Comparison of ENCODE assay signal across 12 cellular contexts in the genomic region with DNA sequence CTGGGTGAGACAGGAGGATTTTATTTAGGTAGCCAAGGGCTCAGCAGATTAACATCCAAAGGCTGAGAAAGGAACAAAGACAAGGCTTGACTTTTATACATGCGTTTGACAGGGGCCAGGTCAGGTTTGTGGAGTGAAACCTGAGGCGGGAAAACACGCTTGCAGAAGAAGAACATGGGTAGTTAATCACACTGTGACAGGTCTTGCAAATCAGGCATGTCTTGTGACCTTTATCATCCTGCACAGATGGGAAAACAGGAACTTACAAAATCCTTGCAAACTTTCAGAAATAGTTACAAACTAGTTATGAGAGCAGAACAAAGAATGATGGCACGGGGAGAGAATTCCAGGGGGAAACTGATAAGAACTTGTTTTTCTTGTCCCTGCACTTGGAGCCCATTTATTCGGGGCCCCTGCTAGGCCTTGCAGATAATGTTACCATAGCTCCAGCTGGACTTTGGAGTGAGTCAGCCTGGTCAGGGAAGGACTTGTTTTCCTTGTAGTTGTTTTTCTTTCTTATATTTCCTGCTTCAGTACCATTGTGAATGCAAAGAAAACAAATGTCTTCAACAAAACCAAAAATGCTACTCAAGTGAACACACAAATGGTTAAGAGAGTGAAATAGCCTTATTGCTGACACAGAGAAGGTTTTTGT.
DNase-seq lines count a peak whose midpoint lies in the region; ATAC-seq, FAIRE-seq and TF ChIP-seq lines count a peak whose summit lies in the region.
"Had no signal": no experiment of that assay in that cellular context is flagged by ENCODE, and none has a peak within 500 bp of the region (broad histone marks: within the 10 kb centered on the region; RNA-seq: fewer than 3 reads in every experiment).

No MANE protein-coding gene starts in this region.

- no peak overlapping the region for H3K27ac Mint-ChIP-seq in activated CD4-positive, alpha-beta memory T cell treated with anti-CD3 and anti-CD28 coated beads, Interleukin-2, amount 10 ng/mL, durations not matched to agents 7 days and 5 days
- no peak overlapping the region for H3K27ac Mint-ChIP-seq in glutamatergic neuron (ENCODE audit: unreplicated experiment)
- H3K27ac Mint-ChIP-seq: dendritic cell treated with granulocyte-macrophage colony-stimulating factor and Interleukin-4, amounts not matched to agents 40 ng/mL and 50 ng/mL, for 4 days had no signal

- no peak overlapping the region for H2AFZ ChIP-seq in K562 (ENCODE audit: low read depth, low read length)

- H3K79me2 ChIP-seq in K562 (ENCODE audit: control insufficient read depth, insufficient read depth, low read length) = no peaks in the 10 kb centered on the region

- CTCF ChIA-PET in K562 (lab: Yijun Ruan, JAX; ENCODE audit: low intra/inter-chr PET ratio) = no interaction called here
- CTCF ChIA-PET in activated CD4-positive, alpha-beta memory T cell treated with anti-CD3 and anti-CD28 coated beads, Interleukin-2, amount 10 ng/mL, durations not matched to agents 7 days and 5 days (lab: Charles Lee) = no interaction called here

- no peaks in the 10 kb centered on the region for H3K9me1 ChIP-seq in K562 (ENCODE audit: control insufficient read depth, insufficient read depth, low read length)

- H3K9me3 Mint-ChIP-seq in activated CD4-positive, alpha-beta memory T cell treated with anti-CD3 and anti-CD28 coated beads, Interleukin-2, amount 10 ng/mL, durations not matched to agents 7 days and 5 days = peaks cover 9% of the 10 kb centered on the region
- peaks cover 3% of the 10 kb centered on the region for H3K9me3 Mint-ChIP-seq in glutamatergic neuron (ENCODE audit: unreplicated experiment)

- no peaks in the 10 kb centered on the region for H4K20me1 ChIP-seq in K562 (replicated peaks; ENCODE audit: control insufficient read depth, insufficient read depth, low read length)

- TF ChIP-seq EP300 in K562 (IDR thresholded peaks at IDR 0.05; ENCODE audit: low read length) = peak; percentile 83

- H3K4me3 ChIP-seq in AG10803 (ENCODE audit: low read length) (no peak overlapping the region), K562 (no peak overlapping the region)

- POLR2A ChIA-PET in K562 (lab: Yijun Ruan, JAX) = no interaction called here
- POLR2A ChIA-PET in activated CD4-positive, alpha-beta memory T cell treated with anti-CD3 and anti-CD28 coated beads, Interleukin-2, amount 10 ng/mL, durations not matched to agents 7 days and 5 days (lab: Charles Lee) = no interaction called here

- peak overlapping the region; percentile 61 for H3K27ac ChIP-seq in K562 (ENCODE audit: extremely low read depth, low read depth, low read length)

- H3K4me2 ChIP-seq in K562 (ENCODE audit: insufficient read depth, low read length) = no peak overlapping the region; the same call in 1 of the 2 replicates

- H3K27me3 ChIP-seq in K562 (ENCODE audit: control insufficient read depth in 2 of 2, insufficient read depth in 2 of 2, low read length in 2 of 2) = no peaks in the 10 kb centered on the region

- no peaks in the 10 kb centered on the region for H3K4me1 Mint-ChIP-seq in activated CD4-positive, alpha-beta memory T cell treated with anti-CD3 and anti-CD28 coated beads, Interleukin-2, amount 10 ng/mL, durations not matched to agents 7 days and 5 days
- H3K4me1 Mint-ChIP-seq in glutamatergic neuron (ENCODE audit: low read depth, unreplicated experiment) = no peaks in the 10 kb centered on the region

- H3K9ac ChIP-seq in K562 (ENCODE audit: insufficient read depth in 1 of 2, low read depth in 2 of 2, low read length in 2 of 2) = no peak overlapping the region

- 0% methylated on average over 5 of the region's 5 CpGs for WGBS in K562 (ENCODE audit: insufficient coverage, low coverage, missing lambda C conversion rate)

- no peak overlapping the region for H3K4me3 Mint-ChIP-seq in activated CD4-positive, alpha-beta memory T cell treated with anti-CD3 and anti-CD28 coated beads, Interleukin-2, amount 10 ng/mL, durations not matched to agents 7 days and 5 days
- H3K4me3 Mint-ChIP-seq in glutamatergic neuron (ENCODE audit: unreplicated experiment) = no peak overlapping the region
- H3K4me3 Mint-ChIP-seq: dendritic cell treated with granulocyte-macrophage colony-stimulating factor and Interleukin-4, amounts not matched to agents 40 ng/mL and 50 ng/mL, for 4 days had no signal

- no peaks in the 10 kb centered on the region for H3K9me3 ChIP-seq in K562 (replicated peaks; ENCODE audit: control insufficient read depth, insufficient read depth, low read depth, low read length)

- TF ChIP-seq POLR2A in K562 (conservative IDR thresholded peaks at IDR 0.05) = no peak

- H3K36me3 Mint-ChIP-seq in activated CD4-positive, alpha-beta memory T cell treated with anti-CD3 and anti-CD28 coated beads, Interleukin-2, amount 10 ng/mL, durations not matched to agents 7 days and 5 days (ENCODE audit: low read depth) = no peaks in the 10 kb centered on the region
- no peaks in the 10 kb centered on the region for H3K36me3 Mint-ChIP-seq in glutamatergic neuron (ENCODE audit: unreplicated experiment)

- in situ Hi-C loops in K562 (cut with MboI) = no loop called here

- no peaks in the 10 kb centered on the region; a peak in 1 of 5 replicates for H3K4me1 ChIP-seq in K562 (replicated peaks in 1 of 2; ENCODE audit: control insufficient read depth in 2 of 2, insufficient read depth in 2 of 2, low read length in 2 of 2)

- ATAC-seq in K562 = peak; percentile 91

- H3K27me3 Mint-ChIP-seq in activated CD4-positive, alpha-beta memory T cell treated with anti-CD3 and anti-CD28 coated beads, Interleukin-2, amount 10 ng/mL, durations not matched to agents 7 days and 5 days = no peaks in the 10 kb centered on the region
- no peaks in the 10 kb centered on the region for H3K27me3 Mint-ChIP-seq in glutamatergic neuron (ENCODE audit: unreplicated experiment)
- H3K27me3 Mint-ChIP-seq: dendritic cell treated with granulocyte-macrophage colony-stimulating factor and Interleukin-4, amounts not matched to agents 40 ng/mL and 50 ng/mL, for 4 days had no signal

- FAIRE-seq in K562 (lab: Jason Lieb, UNC) = peak; percentile 95

- no peak for TF ChIP-seq CTCF in AG10803 (conservative IDR thresholded peaks at IDR 0.05; ENCODE audit: low read length)
- no peak for TF ChIP-seq CTCF in K562 (IDR thresholded peaks at IDR 0.05 in 2 of 3, conservative IDR thresholded peaks at IDR 0.05 in 1 of 3; ENCODE audit: insufficient read depth in 2 of 3, low read depth in 1 of 3, low read length in 3 of 3)
- TF ChIP-seq CTCF in glutamatergic neuron (IDR thresholded peaks at IDR 0.05; ENCODE audit: partially characterized antibody, unreplicated experiment) = no peak

- DNase-seq in AG10803 (ENCODE audit: low read depth) = peak; percentile 42
- peak; percentile 57 to 70 for DNase-seq in Kasumi-1 (lab: John Stamatoyannopoulos, UW)
- peak; percentile 4 to 80 (median 19) for DNase-seq in K562 (ENCODE audit: extremely low read depth in 1 of 4, low spot score in 3 of 4)
- DNase-seq in kidney tubule cell (ENCODE audit: low spot score) = peak; percentile 60
- no peak for DNase-seq in activated CD4-positive, alpha-beta memory T cell treated with anti-CD3 and anti-CD28 coated beads, Interleukin-2, amount 10 ng/mL, durations not matched to agents 7 days and 5 days
- no peak for DNase-seq in glutamatergic neuron
- no peak for DNase-seq in NCI-H69 (lab: John Stamatoyannopoulos, UW)
- DNase-seq in activated T-cell treated with anti-CD3 and anti-CD28 coated beads for 4 hours = no peak
- DNase-seq: NCI-H1105 treated with DMSO at 0.1 percent for 48 hours; SHP77 treated with DMSO at 0.1 percent for 48 hours; stimulated activated CD4-positive, alpha-beta T cell treated with anti-CD3 and anti-CD28 coated beads, Interleukin-4, amount 100 ng/mL, for 4 hours had no signal

- TF ChIP-seq RAD21 in K562 (CRISPR knock-in tag; conservative IDR thresholded peaks at IDR 0.05 in 1 of 2, IDR thresholded peaks at IDR 0.05 in 1 of 2) = no peak

- H3K36me3 ChIP-seq in K562 (ENCODE audit: control insufficient read depth, insufficient read depth, low read length) = no peaks in the 10 kb centered on the region; the same call in 2 of the 3 replicates

- intact Hi-C loops in K562 (cut with micrococcal nuclease) = loop anchor here (2.0 kb wide), 1 partner anchor 37 kb away; no protein-coding TSS in a partner anchor

- no TSS peak for BruUV-seq in K562 (replicated peaks; lab: Mats Ljungman, UMichigan)

TF ChIP-seq in K562, 482 proteins besides CTCF, POLR2A, EP300 and RAD21 (continues in another document):
- TF ChIP-seq SLC30A9 (CRISPR knock-in tag; IDR thresholded peaks at IDR 0.05) (no peak), MYNN (IDR thresholded peaks at IDR 0.05) (no peak), MYNN (CRISPR knock-in tag; IDR thresholded peaks at IDR 0.05) (no peak), CREBBP (IDR thresholded peaks at IDR 0.05; ENCODE audit: low read depth, low read length) (no peak), TGIF2 (CRISPR knock-in tag; IDR thresholded peaks at IDR 0.05) (no peak), HMG20B (CRISPR knock-in tag; IDR thresholded peaks at IDR 0.05) (no peak), KLF16 (IDR thresholded peaks at IDR 0.05) (peak; percentile 49; the same call in 1 of the 2 replicates), HLTF (IDR thresholded peaks at IDR 0.05) (no peak), CAMTA2 (CRISPR knock-in tag; conservative IDR thresholded peaks at IDR 0.05) (no peak), ZNF239 (CRISPR knock-in tag; IDR thresholded peaks at IDR 0.05) (no peak), FOXA3 (CRISPR knock-in tag; conservative IDR thresholded peaks at IDR 0.05 in 1 of 2, IDR thresholded peaks at IDR 0.05 in 1 of 2) (no peak), ELF4 (CRISPR knock-in tag; IDR thresholded peaks at IDR 0.05) (no peak), HMG20A (CRISPR knock-in tag; conservative IDR thresholded peaks at IDR 0.05) (no peak)
- TF ChIP-seq, protein P1, sequence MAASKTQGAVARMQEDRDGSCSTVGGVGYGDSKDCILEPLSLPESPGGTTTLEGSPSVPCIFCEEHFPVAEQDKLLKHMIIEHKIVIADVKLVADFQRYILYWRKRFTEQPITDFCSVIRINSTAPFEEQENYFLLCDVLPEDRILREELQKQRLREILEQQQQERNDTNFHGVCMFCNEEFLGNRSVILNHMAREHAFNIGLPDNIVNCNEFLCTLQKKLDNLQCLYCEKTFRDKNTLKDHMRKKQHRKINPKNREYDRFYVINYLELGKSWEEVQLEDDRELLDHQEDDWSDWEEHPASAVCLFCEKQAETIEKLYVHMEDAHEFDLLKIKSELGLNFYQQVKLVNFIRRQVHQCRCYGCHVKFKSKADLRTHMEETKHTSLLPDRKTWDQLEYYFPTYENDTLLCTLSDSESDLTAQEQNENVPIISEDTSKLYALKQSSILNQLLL (CRISPR knock-in tag; IDR thresholded peaks at IDR 0.05; ENCODE audit: borderline replicate concordance) = no peak
- TF ChIP-seq, protein P2, sequence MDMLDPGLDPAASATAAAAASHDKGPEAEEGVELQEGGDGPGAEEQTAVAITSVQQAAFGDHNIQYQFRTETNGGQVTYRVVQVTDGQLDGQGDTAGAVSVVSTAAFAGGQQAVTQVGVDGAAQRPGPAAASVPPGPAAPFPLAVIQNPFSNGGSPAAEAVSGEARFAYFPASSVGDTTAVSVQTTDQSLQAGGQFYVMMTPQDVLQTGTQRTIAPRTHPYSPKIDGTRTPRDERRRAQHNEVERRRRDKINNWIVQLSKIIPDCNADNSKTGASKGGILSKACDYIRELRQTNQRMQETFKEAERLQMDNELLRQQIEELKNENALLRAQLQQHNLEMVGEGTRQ (CRISPR knock-in tag; IDR thresholded peaks at IDR 0.05) = no peak

Comparison
In these comparisons a context has a peak if more than half of its experiments do, and no peak if none do; other contexts are left out.
1. DNase-seq: peak in AG10803 (single experiment), Kasumi-1 (2 of 2), K562 (4 of 4) and kidney tubule cell (single experiment); none in activated CD4-positive, alpha-beta memory T cell treated with anti-CD3 and anti-CD28 coated beads, Interleukin-2, amount 10 ng/mL, durations not matched to agents 7 days and 5 days (single experiment), glutamatergic neuron (single experiment), NCI-H69 (single experiment) and activated T-cell treated with anti-CD3 and anti-CD28 coated beads for 4 hours (single experiment).